Comparison of ENCODE assay signal across 1 cellular context in the genomic region with DNA sequence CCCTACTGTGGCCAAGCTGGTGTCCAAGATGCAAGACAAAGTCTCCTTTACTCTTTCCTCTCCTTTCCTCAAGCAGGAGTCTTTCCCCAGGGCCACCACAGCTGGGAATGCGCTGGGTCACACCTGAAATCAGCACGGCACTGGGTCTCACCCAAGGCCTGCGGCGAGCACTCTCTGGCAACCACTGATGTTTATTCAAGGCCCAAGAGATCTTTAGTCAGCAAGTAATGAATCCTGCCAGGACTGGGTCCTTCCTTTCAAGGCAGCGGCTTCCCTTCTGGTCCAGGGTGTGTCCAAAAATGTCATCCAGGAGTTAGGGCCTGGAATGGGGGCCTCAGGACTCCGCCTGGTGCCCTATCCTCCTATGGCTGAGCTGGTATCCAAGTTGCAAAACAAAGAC.
TF ChIP-seq lines count a peak whose summit lies in the region.

No MANE protein-coding gene starts in this region.

TF ChIP-seq in WTC11, 78 proteins besides CTCF, POLR2A, EP300 and RAD21:
- TF ChIP-seq, protein P1, sequence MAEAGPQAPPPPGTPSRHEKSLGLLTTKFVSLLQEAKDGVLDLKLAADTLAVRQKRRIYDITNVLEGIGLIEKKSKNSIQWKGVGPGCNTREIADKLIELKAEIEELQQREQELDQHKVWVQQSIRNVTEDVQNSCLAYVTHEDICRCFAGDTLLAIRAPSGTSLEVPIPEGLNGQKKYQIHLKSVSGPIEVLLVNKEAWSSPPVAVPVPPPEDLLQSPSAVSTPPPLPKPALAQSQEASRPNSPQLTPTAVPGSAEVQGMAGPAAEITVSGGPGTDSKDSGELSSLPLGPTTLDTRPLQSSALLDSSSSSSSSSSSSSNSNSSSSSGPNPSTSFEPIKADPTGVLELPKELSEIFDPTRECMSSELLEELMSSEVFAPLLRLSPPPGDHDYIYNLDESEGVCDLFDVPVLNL (CRISPR knock-in tag; IDR thresholded peaks at IDR 0.05; ENCODE audit: borderline replicate concordance, low read depth), result no peak
- TF ChIP-seq ZNF396 (CRISPR knock-in tag; IDR thresholded peaks at IDR 0.05; ENCODE audit: borderline replicate concordance) (no peak), MXD4 (CRISPR knock-in tag; IDR thresholded peaks at IDR 0.05; ENCODE audit: borderline replicate concordance) (no peak), GRHL2 (CRISPR knock-in tag; IDR thresholded peaks at IDR 0.05; ENCODE audit: insufficient replicate concordance, severe bottlenecking) (no peak)
- TF ChIP-seq, protein P2, sequence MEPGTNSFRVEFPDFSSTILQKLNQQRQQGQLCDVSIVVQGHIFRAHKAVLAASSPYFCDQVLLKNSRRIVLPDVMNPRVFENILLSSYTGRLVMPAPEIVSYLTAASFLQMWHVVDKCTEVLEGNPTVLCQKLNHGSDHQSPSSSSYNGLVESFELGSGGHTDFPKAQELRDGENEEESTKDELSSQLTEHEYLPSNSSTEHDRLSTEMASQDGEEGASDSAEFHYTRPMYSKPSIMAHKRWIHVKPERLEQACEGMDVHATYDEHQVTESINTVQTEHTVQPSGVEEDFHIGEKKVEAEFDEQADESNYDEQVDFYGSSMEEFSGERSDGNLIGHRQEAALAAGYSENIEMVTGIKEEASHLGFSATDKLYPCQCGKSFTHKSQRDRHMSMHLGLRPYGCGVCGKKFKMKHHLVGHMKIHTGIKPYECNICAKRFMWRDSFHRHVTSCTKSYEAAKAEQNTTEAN (CRISPR knock-in tag; IDR thresholded peaks at IDR 0.05), result no peak
- TF ChIP-seq, protein P3, sequence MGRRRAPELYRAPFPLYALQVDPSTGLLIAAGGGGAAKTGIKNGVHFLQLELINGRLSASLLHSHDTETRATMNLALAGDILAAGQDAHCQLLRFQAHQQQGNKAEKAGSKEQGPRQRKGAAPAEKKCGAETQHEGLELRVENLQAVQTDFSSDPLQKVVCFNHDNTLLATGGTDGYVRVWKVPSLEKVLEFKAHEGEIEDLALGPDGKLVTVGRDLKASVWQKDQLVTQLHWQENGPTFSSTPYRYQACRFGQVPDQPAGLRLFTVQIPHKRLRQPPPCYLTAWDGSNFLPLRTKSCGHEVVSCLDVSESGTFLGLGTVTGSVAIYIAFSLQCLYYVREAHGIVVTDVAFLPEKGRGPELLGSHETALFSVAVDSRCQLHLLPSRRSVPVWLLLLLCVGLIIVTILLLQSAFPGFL (CRISPR knock-in tag; IDR thresholded peaks at IDR 0.05; ENCODE audit: borderline replicate concordance), result no peak
- TF ChIP-seq, protein P4, sequence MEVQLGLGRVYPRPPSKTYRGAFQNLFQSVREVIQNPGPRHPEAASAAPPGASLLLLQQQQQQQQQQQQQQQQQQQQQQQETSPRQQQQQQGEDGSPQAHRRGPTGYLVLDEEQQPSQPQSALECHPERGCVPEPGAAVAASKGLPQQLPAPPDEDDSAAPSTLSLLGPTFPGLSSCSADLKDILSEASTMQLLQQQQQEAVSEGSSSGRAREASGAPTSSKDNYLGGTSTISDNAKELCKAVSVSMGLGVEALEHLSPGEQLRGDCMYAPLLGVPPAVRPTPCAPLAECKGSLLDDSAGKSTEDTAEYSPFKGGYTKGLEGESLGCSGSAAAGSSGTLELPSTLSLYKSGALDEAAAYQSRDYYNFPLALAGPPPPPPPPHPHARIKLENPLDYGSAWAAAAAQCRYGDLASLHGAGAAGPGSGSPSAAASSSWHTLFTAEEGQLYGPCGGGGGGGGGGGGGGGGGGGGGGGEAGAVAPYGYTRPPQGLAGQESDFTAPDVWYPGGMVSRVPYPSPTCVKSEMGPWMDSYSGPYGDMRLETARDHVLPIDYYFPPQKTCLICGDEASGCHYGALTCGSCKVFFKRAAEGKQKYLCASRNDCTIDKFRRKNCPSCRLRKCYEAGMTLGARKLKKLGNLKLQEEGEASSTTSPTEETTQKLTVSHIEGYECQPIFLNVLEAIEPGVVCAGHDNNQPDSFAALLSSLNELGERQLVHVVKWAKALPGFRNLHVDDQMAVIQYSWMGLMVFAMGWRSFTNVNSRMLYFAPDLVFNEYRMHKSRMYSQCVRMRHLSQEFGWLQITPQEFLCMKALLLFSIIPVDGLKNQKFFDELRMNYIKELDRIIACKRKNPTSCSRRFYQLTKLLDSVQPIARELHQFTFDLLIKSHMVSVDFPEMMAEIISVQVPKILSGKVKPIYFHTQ (CRISPR knock-in tag; IDR thresholded peaks at IDR 0.05), result no peak
